In genomic region chr12:52871291-52871961, GRCh38 we compare ENCODE assay signal across 12 cellular contexts. TPM values are rescaled to one million over a fixed set of nuclear protein-coding genes. Genes with fewer than 3 reads are reported as not detected.
A peak's percentile ranks its signal among the peaks of the same experiment; 100 is the strongest.
DNase-seq lines count a peak whose midpoint lies in the region; ATAC-seq, FAIRE-seq and TF ChIP-seq lines count a peak whose summit lies in the region.
"Had no signal": no experiment of that assay in that cellular context is flagged by ENCODE, and none has a peak within 500 bp of the region (broad histone marks: within the 10 kb centered on the region; RNA-seq: fewer than 3 reads in every experiment).

No MANE protein-coding gene starts in this region.

- TF ChIP-seq RAD21 in SK-N-SH (IDR thresholded peaks at IDR 0.05; ENCODE audit: low read length): no peak

- H3K9me2 ChIP-seq in SK-N-SH: no peaks in the 10 kb centered on the region

- peak overlapping the region; percentile 40; the same call in 1 of the 2 replicates for H3K9ac ChIP-seq in SK-N-SH

- intact Hi-C loops in body of pancreas (cut with DNase I): loop anchor here (5.0 kb wide), 1 partner anchor 289 kb away; no protein-coding TSS in a partner anchor

- peak overlapping the region; percentile 16; the same call in 1 of the 2 replicates for H2AFZ ChIP-seq in SK-N-SH (ENCODE audit: low read depth)

- POLR2A ChIA-PET in SK-N-SH (lab: Yijun Ruan, JAX): interaction anchor here (0.6 kb wide), 1 partner anchor 292 kb away, joined by 3 read pairs; no protein-coding TSS in a partner anchor

- WGBS in SK-N-SH (ENCODE audit: low lambda C conversion rate): 33% methylated on average over 8 of the region's 8 CpGs
- 43 to 56% (median 50%) methylated on average over 8 of the region's 8 CpGs for WGBS in small intestine, 3 donors
- 68 to 75% methylated on average over 7 to 8 of the region's 8 CpGs for WGBS in body of pancreas, 2 donors

- no peak for TF ChIP-seq EP300 in SK-N-SH (IDR thresholded peaks at IDR 0.05; ENCODE audit: borderline replicate concordance in 1 of 2, low read depth in 1 of 2, low read length in 1 of 2)

- H3F3A ChIP-seq in SK-N-SH (replicated peaks; ENCODE audit: insufficient read depth): peaks cover 9% of the 10 kb centered on the region

- TF ChIP-seq POLR2A in body of pancreas (IDR thresholded peaks at IDR 0.05): no peak

- TF ChIP-seq CTCF in SK-N-SH (IDR thresholded peaks at IDR 0.05) (no peak), foreskin keratinocyte (conservative IDR thresholded peaks at IDR 0.05) (no peak), body of pancreas (IDR thresholded peaks at IDR 0.05) (no peak)

- CTCF ChIA-PET in SK-N-SH (lab: Yijun Ruan, JAX): interaction anchor here (0.6 to 3.2 kb wide), 13 partner anchors 8 to 741 kb away, joined by 3 to 30 read pairs (median 4); partner anchors contain the start of gene KRT1

- H3K27ac ChIP-seq in SK-N-SH (ENCODE audit: low read depth in 2 of 2, low read length in 1 of 2) (peak overlapping the region in 1 of 2 experiments; percentile 69; a peak in 2 of 4 replicates), foreskin keratinocyte (peak overlapping the region; percentile 100), small intestine (ENCODE audit: low read depth in 1 of 2, low read length in 1 of 2) (peak overlapping the region; percentile 42 to 46), body of pancreas (peak overlapping the region in 1 of 4 donors; percentile 0)

- H3K4me2 ChIP-seq in SK-N-SH: peak overlapping the region; percentile 62; the same call in 1 of the 2 replicates

- H3K79me2 ChIP-seq in SK-N-SH (ENCODE audit: insufficient read depth): no peaks in the 10 kb centered on the region

- DNase-seq in EL (peak; percentile 96), SK-N-SH (no peak), foreskin keratinocyte (peak; percentile 93 to 96), small intestine (peak; percentile 55), body of pancreas (no peak), cerebellar cortex (ENCODE audit: low spot score) (no peak), mesenteric fat pad (ENCODE audit: low spot score) (no peak)
- DNase-seq in stimulated activated CD4-positive, alpha-beta T cell treated with anti-CD3 and anti-CD28 coated beads, Interleukin-4, amount 100 ng/mL, for 1 hour: no peak
- DNase-seq: activated gamma-delta T cell, naive B cell had no signal

- H3K36me3 ChIP-seq in SK-N-SH (replicated peaks in 1 of 2; ENCODE audit: control insufficient read depth in 1 of 2, insufficient read depth in 2 of 2, low read length in 1 of 2) (no peaks in the 10 kb centered on the region), small intestine (ENCODE audit: control insufficient read depth in 2 of 2, insufficient read depth in 2 of 2, low read length in 2 of 2) (no peaks in the 10 kb centered on the region), body of pancreas (replicated peaks in 1 of 2; ENCODE audit: insufficient read depth in 1 of 2, low read depth in 2 of 2) (no peaks in the 10 kb centered on the region)

- H3K9me3 ChIP-seq in SK-N-SH (no peaks in the 10 kb centered on the region), small intestine (ENCODE audit: control insufficient read depth, low read depth) (no peaks in the 10 kb centered on the region), body of pancreas (no peaks in the 10 kb centered on the region)

- H4K20me1 ChIP-seq in SK-N-SH (ENCODE audit: insufficient read depth): no peaks in the 10 kb centered on the region

- H3K4me3 ChIP-seq in SK-N-SH (ENCODE audit: low read depth in 2 of 2, low read length in 1 of 2): no peak overlapping the region
- H3K4me3 ChIP-seq in small intestine (ENCODE audit: low read depth in 1 of 2, low read length in 2 of 2): no peak overlapping the region
- no peak overlapping the region for H3K4me3 ChIP-seq in body of pancreas

- H3K4me1 ChIP-seq in SK-N-SH (ENCODE audit: control insufficient read depth in 1 of 2, insufficient read depth in 2 of 2, low read depth in 1 of 2, low read length in 1 of 2) (peaks cover 10 to 18% of the 10 kb centered on the region in 2 experiments; a peak in 3 of 4 replicates), foreskin keratinocyte (peaks cover 47% of the 10 kb centered on the region), small intestine (ENCODE audit: control insufficient read depth in 2 of 2, insufficient read depth in 1 of 2, low read depth in 1 of 2, low read length in 1 of 2) (peaks cover 8 to 16% of the 10 kb centered on the region in 2 donors), body of pancreas (peaks cover 17% of the 10 kb centered on the region)

- no peak for FAIRE-seq in small intestine (lab: Jason Lieb, UNC)
- FAIRE-seq: GM12891 had no signal

- ATAC-seq in foreskin keratinocyte: peak; percentile 62
- ATAC-seq in body of pancreas: no peak

- H3K27me3 ChIP-seq in SK-N-SH (ENCODE audit: insufficient read depth): no peaks in the 10 kb centered on the region
- no peaks in the 10 kb centered on the region for H3K27me3 ChIP-seq in foreskin keratinocyte
- H3K27me3 ChIP-seq in small intestine (ENCODE audit: control insufficient read depth in 2 of 2, insufficient read depth in 2 of 2, low read length in 2 of 2): no peaks in the 10 kb centered on the region
- H3K27me3 ChIP-seq in body of pancreas: no peaks in the 10 kb centered on the region

TF ChIP-seq in SK-N-SH, 30 proteins besides CTCF, POLR2A, EP300 and RAD21:
- TF ChIP-seq, protein P1, sequence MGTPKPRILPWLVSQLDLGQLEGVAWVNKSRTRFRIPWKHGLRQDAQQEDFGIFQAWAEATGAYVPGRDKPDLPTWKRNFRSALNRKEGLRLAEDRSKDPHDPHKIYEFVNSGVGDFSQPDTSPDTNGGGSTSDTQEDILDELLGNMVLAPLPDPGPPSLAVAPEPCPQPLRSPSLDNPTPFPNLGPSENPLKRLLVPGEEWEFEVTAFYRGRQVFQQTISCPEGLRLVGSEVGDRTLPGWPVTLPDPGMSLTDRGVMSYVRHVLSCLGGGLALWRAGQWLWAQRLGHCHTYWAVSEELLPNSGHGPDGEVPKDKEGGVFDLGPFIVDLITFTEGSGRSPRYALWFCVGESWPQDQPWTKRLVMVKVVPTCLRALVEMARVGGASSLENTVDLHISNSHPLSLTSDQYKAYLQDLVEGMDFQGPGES (IDR thresholded peaks at IDR 0.05; ENCODE audit: low read depth, low read length): no peak
- TF ChIP-seq TCF12 (IDR thresholded peaks at IDR 0.05) (0 out of 2 replicates have a peak, but pooled peaks have one; percentile 30), NFIC (IDR thresholded peaks at IDR 0.05; ENCODE audit: borderline replicate concordance) (peak; percentile 33), NRF1 (IDR thresholded peaks at IDR 0.05; ENCODE audit: low read depth, low read length) (no peak), TEAD4 (IDR thresholded peaks at IDR 0.05; ENCODE audit: borderline replicate concordance, insufficient read depth) (0 out of 2 replicates have a peak, but pooled peaks have one; percentile 10), FOSL2 (IDR thresholded peaks at IDR 0.05; ENCODE audit: borderline replicate concordance, low read depth) (0 out of 2 replicates have a peak, but pooled peaks have one; percentile 13)

RNA-seq across cellular contexts. Expression of gene KRT78, which starts 22.6 kb away (rescaled TPM):
- polyA plus RNA-seq in SK-N-SH (2012; rRNA removed) (not detected in 2 replicates), foreskin keratinocyte (0.10 and 0.17 TPM in 2 replicates), small intestine (1 to 10 TPM in 1 of 3 donors, under 1 TPM in 2; 0.30 to 1.8 (median 0.54) TPM)
- not detected in 2 replicates for polyA plus RNA-seq in SK-N-SH (2012; cell fraction: cytosol; rRNA removed)
- polyA plus RNA-seq in SK-N-SH (2012; cell fraction: nucleus; rRNA removed): not detected in 2 replicates
- total RNA-seq in foreskin keratinocyte (0.32 and 0.58 TPM in 2 replicates), body of pancreas (not detected), mesenteric fat pad (not detected)
- total RNA-seq: subcutaneous adipose tissue had no signal

RNA-seq across cellular contexts. Expression of gene KRT8, which starts 33.5 kb away (rescaled TPM):
- 47.7 and 49.4 TPM in 2 replicates for polyA plus RNA-seq in SK-N-SH (2012; rRNA removed)
- 35.6 and 44.1 TPM in 2 replicates for polyA plus RNA-seq in SK-N-SH (2012; cell fraction: cytosol; rRNA removed)
- polyA plus RNA-seq in SK-N-SH (2012; cell fraction: nucleus; rRNA removed): 40.7 and 41.4 TPM in 2 replicates
- total RNA-seq in foreskin keratinocyte: 445 and 504 TPM in 2 replicates
- 626 and 720 TPM in 2 replicates for polyA plus RNA-seq in foreskin keratinocyte
- 1,000 to 10,000 TPM; 2,417 to 3,002 (median 2,429) TPM for polyA plus RNA-seq in small intestine
- 100 to 1,000 TPM; 394 to 455 TPM for total RNA-seq in body of pancreas
- total RNA-seq in mesenteric fat pad: 5.7 TPM

RNA-seq across cellular contexts. Expression of gene KRT79, which starts 37.3 kb away (rescaled TPM):
- polyA plus RNA-seq in SK-N-SH (2012; rRNA removed) (not detected in 2 replicates), foreskin keratinocyte (not detected in 2 replicates), small intestine (under 1 TPM in 1 of 3 donors, not detected in 2; 0.31 TPM)
- polyA plus RNA-seq in SK-N-SH (2012; cell fraction: cytosol; rRNA removed): not detected in 2 replicates
- polyA plus RNA-seq in SK-N-SH (2012; cell fraction: nucleus; rRNA removed): 0.04 TPM in 1 of 2 replicates, not detected in the other
- total RNA-seq in foreskin keratinocyte (not detected in 2 replicates), body of pancreas (not detected), mesenteric fat pad (2.4 TPM)

RNA-seq across cellular contexts. Expression of gene KRT4, which starts 57.5 kb away (rescaled TPM):
- not detected in 2 replicates for polyA plus RNA-seq in SK-N-SH (2012; rRNA removed)
- not detected in 2 replicates for polyA plus RNA-seq in SK-N-SH (2012; cell fraction: cytosol; rRNA removed)
- polyA plus RNA-seq in SK-N-SH (2012; cell fraction: nucleus; rRNA removed): 0.06 TPM in 1 of 2 replicates, not detected in the other
- 0.11 TPM in 1 of 2 replicates, not detected in the other for total RNA-seq in foreskin keratinocyte
- 0.03 and 0.06 TPM in 2 replicates for polyA plus RNA-seq in foreskin keratinocyte
- polyA plus RNA-seq in small intestine: 10 to 100 TPM in 1 of 3 donors, 1 to 10 TPM in 2; 1.2 to 12.3 (median 7.6) TPM
- total RNA-seq in body of pancreas: under 1 TPM in 1 of 2 donors, not detected in 1; 0.52 TPM
- not detected for total RNA-seq in mesenteric fat pad
- total RNA-seq: subcutaneous adipose tissue had no signal

Comparison
In these comparisons a context has a peak if more than half of its experiments do, and no peak if none do; other contexts are left out.
1. DNase-seq: peak in EL (single experiment), foreskin keratinocyte (2 of 2) and small intestine (single experiment); none in SK-N-SH (single experiment), body of pancreas (0 of 4), cerebellar cortex (single experiment), stimulated activated CD4-positive, alpha-beta T cell treated with anti-CD3 and anti-CD28 coated beads, Interleukin-4, amount 100 ng/mL, for 1 hour (single experiment) and mesenteric fat pad (single experiment).
2. RNA of gene KRT8, which starts 33.5 kb away (total RNA-seq): 394 to 455 TPM in body of pancreas and 445 to 504 TPM in foreskin keratinocyte; 5.7 TPM in mesenteric fat pad (single experiment); every median in the first group is over 10 times any median in the second.